1 cellular context compared by ENCODE assay signal in genomic region chr5:55572600-55572999, GRCh38.
TF ChIP-seq lines count a peak whose summit lies in the region.

No MANE protein-coding gene starts in this region.

TF ChIP-seq in H1, 55 proteins besides CTCF, POLR2A, EP300 and RAD21:
- no peak for TF ChIP-seq TAF7 (optimal IDR thresholded peaks at IDR 0.05; ENCODE audit: borderline replicate concordance, low read depth, low read length)
- TF ChIP-seq JUND (IDR thresholded peaks at IDR 0.05; ENCODE audit: low read length): no peak
- TF ChIP-seq RFX5 (IDR thresholded peaks at IDR 0.05; ENCODE audit: borderline replicate concordance, low read depth, low read length): no peak
